In the genomic region with DNA sequence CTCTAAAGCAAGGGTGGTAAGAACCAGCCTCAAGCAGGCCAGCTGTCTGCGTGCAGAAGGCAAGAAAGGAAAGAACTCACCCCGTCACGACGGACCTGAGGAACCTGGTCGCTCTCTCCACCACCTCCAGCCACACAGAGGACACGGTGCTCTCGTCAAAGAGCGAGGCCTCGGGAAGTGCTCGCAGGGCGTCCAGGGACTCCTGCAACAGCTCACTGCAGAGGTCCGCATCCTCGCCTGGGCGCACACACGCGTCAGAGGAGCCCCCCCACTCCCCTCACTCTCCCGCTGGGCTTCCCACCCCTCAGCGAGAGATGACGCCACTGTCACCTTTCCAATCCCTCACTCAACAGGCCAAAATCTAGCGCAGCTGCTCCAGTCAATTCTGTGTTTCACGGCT, we compare ENCODE assay signal across 18 cellular contexts.
"Had no signal": no experiment of that assay in that cellular context is flagged by ENCODE, and none has a peak within 500 bp of the region (broad histone marks: within the 10 kb centered on the region; RNA-seq: fewer than 3 reads in every experiment).

No MANE protein-coding gene starts in this region.

- H3K4me3 ChIP-seq: coronary artery, heart left ventricle, right atrium auricular region, sigmoid colon, skin epidermis, testis, tibial nerve had no signal

- H3K4me1 ChIP-seq: right atrium auricular region, sigmoid colon, testis, tibial nerve had no signal

- H3K27ac ChIP-seq: coronary artery, heart left ventricle, right atrium auricular region, sigmoid colon, skin epidermis, testis, tibial nerve had no signal

- H3K4me1 Mint-ChIP-seq: stimulated activated naive B cell treated with anti-CD40 and anti-IgM and Interleukin-4, amounts not matched to agents 10 μg/mL and 1 μg/mL and 100 μg/mL, for 72 hours; stimulated activated naive CD8-positive, alpha-beta T cell treated with anti-CD3 and anti-CD28 coated beads, Interleukin-15, amount 100 ng/mL, for 72 hours had no signal

- H3K4me3 Mint-ChIP-seq: natural killer cell treated with Interleukin-12 subunit alpha and Interleukin-12 subunit beta and Interleukin-15 and Interleukin-18, amount 100 ng/mL, for 72 hours; stimulated activated naive B cell treated with anti-CD40 and anti-IgM and Interleukin-4, amounts not matched to agents 10 μg/mL and 1 μg/mL and 100 μg/mL, for 72 hours; stimulated activated naive CD8-positive, alpha-beta T cell treated with anti-CD3 and anti-CD28 coated beads, Interleukin-15, amount 100 ng/mL, for 72 hours had no signal

- DNase-seq: effector CD8-positive, alpha-beta T cell; heart left ventricle; hippocampal formation; left colon; mammary epithelial cell; midbrain; sigmoid colon; stimulated activated CD4-positive, alpha-beta T cell treated with anti-CD3 and anti-CD28 coated beads, Interleukin-2, amount 100 ng/mL, for 24 hours; stimulated activated CD4-positive, alpha-beta T cell treated with anti-CD3 and anti-CD28 coated beads, Interleukin-4, amount 100 ng/mL, for 4 hours; stimulated activated naive B cell treated with anti-CD40 and anti-IgM and Interleukin-4, amounts not matched to agents 10 μg/mL and 1 μg/mL and 100 μg/mL, for 72 hours; stimulated activated naive CD8-positive, alpha-beta T cell treated with anti-CD3 and anti-CD28 coated beads, Interleukin-15, amount 100 ng/mL, for 72 hours; testis had no signal

- H3K27me3 ChIP-seq: heart left ventricle, right atrium auricular region, sigmoid colon, testis, tibial nerve had no signal

- H3K9me3 ChIP-seq: heart left ventricle, right atrium auricular region, sigmoid colon, testis, tibial nerve had no signal

- H3K27me3 Mint-ChIP-seq: natural killer cell treated with Interleukin-12 subunit alpha and Interleukin-12 subunit beta and Interleukin-15 and Interleukin-18, amount 100 ng/mL, for 72 hours; stimulated activated naive B cell treated with anti-CD40 and anti-IgM and Interleukin-4, amounts not matched to agents 10 μg/mL and 1 μg/mL and 100 μg/mL, for 72 hours; stimulated activated naive CD8-positive, alpha-beta T cell treated with anti-CD3 and anti-CD28 coated beads, Interleukin-15, amount 100 ng/mL, for 72 hours had no signal

- ATAC-seq: esophagus mucosa; heart left ventricle; left colon; natural killer cell treated with Interleukin-12 subunit alpha and Interleukin-12 subunit beta and Interleukin-15 and Interleukin-18, amount 100 ng/mL, for 72 hours; stimulated activated naive B cell treated with anti-CD40 and anti-IgM and Interleukin-4, amounts not matched to agents 10 μg/mL and 1 μg/mL and 100 μg/mL, for 72 hours; stimulated activated naive CD8-positive, alpha-beta T cell treated with anti-CD3 and anti-CD28 coated beads, Interleukin-15, amount 100 ng/mL, for 72 hours had no signal

- H3K27ac Mint-ChIP-seq: natural killer cell treated with Interleukin-12 subunit alpha and Interleukin-12 subunit beta and Interleukin-15 and Interleukin-18, amount 100 ng/mL, for 72 hours; stimulated activated naive B cell treated with anti-CD40 and anti-IgM and Interleukin-4, amounts not matched to agents 10 μg/mL and 1 μg/mL and 100 μg/mL, for 72 hours; stimulated activated naive CD8-positive, alpha-beta T cell treated with anti-CD3 and anti-CD28 coated beads, Interleukin-15, amount 100 ng/mL, for 72 hours had no signal

- H3K9me3 Mint-ChIP-seq: natural killer cell treated with Interleukin-12 subunit alpha and Interleukin-12 subunit beta and Interleukin-15 and Interleukin-18, amount 100 ng/mL, for 72 hours; stimulated activated naive B cell treated with anti-CD40 and anti-IgM and Interleukin-4, amounts not matched to agents 10 μg/mL and 1 μg/mL and 100 μg/mL, for 72 hours; stimulated activated naive CD8-positive, alpha-beta T cell treated with anti-CD3 and anti-CD28 coated beads, Interleukin-15, amount 100 ng/mL, for 72 hours had no signal
